1 cellular context compared by ENCODE assay signal in genomic region chr18:46725310-46725709, GRCh38.
A peak's percentile ranks its signal among the peaks of the same experiment; 100 is the strongest.
TF ChIP-seq lines count a peak whose summit lies in the region.

No MANE protein-coding gene starts in this region.

TF ChIP-seq in HepG2, 621 proteins besides CTCF, POLR2A, EP300 and RAD21 (continued from another document):
- TF ChIP-seq ELK4 (CRISPR knock-in tag; IDR thresholded peaks at IDR 0.05; ENCODE audit: borderline replicate concordance) (no peak), MAFF (IDR thresholded peaks at IDR 0.05; ENCODE audit: low read depth, low read length) (peak; percentile 40), MAFK (conservative IDR thresholded peaks at IDR 0.05 in 1 of 2, IDR thresholded peaks at IDR 0.05 in 1 of 2; ENCODE audit: low read length in 2 of 2) (peak; percentile 55 to 62), ZSCAN21 (CRISPR knock-in tag; IDR thresholded peaks at IDR 0.05; ENCODE audit: borderline replicate concordance) (no peak)
TF ChIP-seq in HepG2: peak in this region for 2.
